In the genomic region with DNA sequence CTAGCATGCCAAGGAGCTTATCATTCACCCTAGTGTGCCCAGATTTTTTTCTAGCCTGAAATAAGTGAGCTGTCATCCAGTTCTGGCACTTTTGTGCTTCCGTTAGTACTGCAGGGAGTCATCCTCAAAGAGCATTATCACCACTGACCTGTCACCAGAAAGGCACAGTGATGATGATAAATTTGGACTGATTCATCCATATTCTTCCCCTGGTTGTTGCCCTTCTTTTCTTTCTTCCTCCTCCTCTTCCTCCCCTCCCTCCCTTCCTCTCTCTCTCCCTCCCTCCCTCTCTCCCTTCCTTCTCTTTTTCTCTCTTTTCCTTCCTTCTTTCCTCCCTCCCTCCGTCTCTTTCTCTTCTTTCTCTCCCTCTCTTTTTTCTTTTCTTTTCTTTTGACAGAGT, we compare ENCODE assay signal across 3 cellular contexts.
TF ChIP-seq lines count a peak whose summit lies in the region.

No MANE protein-coding gene starts in this region.

TF ChIP-seq in SK-N-SH, 30 proteins besides CTCF, POLR2A, EP300 and RAD21:
- TF ChIP-seq TCF12 (IDR thresholded peaks at IDR 0.05) (0 out of 2 replicates have a peak, but pooled peaks have one; percentile 15), FOSL2 (IDR thresholded peaks at IDR 0.05; ENCODE audit: borderline replicate concordance, low read depth) (0 out of 2 replicates have a peak, but pooled peaks have one; percentile 3), JUND (IDR thresholded peaks at IDR 0.05) (no peak)
- TF ChIP-seq, protein P1, sequence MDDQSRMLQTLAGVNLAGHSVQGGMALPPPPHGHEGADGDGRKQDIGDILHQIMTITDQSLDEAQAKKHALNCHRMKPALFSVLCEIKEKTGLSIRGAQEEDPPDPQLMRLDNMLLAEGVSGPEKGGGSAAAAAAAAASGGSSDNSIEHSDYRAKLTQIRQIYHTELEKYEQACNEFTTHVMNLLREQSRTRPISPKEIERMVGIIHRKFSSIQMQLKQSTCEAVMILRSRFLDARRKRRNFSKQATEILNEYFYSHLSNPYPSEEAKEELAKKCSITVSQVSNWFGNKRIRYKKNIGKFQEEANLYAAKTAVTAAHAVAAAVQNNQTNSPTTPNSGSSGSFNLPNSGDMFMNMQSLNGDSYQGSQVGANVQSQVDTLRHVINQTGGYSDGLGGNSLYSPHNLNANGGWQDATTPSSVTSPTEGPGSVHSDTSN (IDR thresholded peaks at IDR 0.05): peak; percentile 79

TF ChIP-seq in SK-N-SH treated with all-trans-retinoic acid at 6 μM for 48 hours, 23 proteins besides CTCF, POLR2A, EP300 and RAD21:
- TF ChIP-seq TOX (CRISPR knock-in tag; IDR thresholded peaks at IDR 0.05; ENCODE audit: borderline replicate concordance): no peak

TF ChIP-seq in endothelial cell of umbilical vein, 7 proteins besides CTCF, POLR2A, EP300 and RAD21:
- TF ChIP-seq GATA2 (IDR thresholded peaks at IDR 0.05; ENCODE audit: insufficient read depth, insufficient read length, low read depth, low read length) (no peak), FOS (IDR thresholded peaks at IDR 0.05; ENCODE audit: borderline replicate concordance, insufficient read depth, low read length) (no peak), JUN (IDR thresholded peaks at IDR 0.05; ENCODE audit: borderline replicate concordance, insufficient read depth, insufficient read length, low read depth) (no peak), MYC (IDR thresholded peaks at IDR 0.05; ENCODE audit: low read depth, low read length) (no peak), POLR2AphosphoS5 (IDR thresholded peaks at IDR 0.05; ENCODE audit: insufficient read depth, low read depth, low read length) (no peak), EZH2 (IDR thresholded peaks at IDR 0.05; ENCODE audit: borderline replicate concordance, low read depth, low read length, severe bottlenecking) (no peak)
- TF ChIP-seq, protein P2, sequence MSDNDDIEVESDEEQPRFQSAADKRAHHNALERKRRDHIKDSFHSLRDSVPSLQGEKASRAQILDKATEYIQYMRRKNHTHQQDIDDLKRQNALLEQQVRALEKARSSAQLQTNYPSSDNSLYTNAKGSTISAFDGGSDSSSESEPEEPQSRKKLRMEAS (IDR thresholded peaks at IDR 0.05; ENCODE audit: insufficient read depth, insufficient read length): no peak
